8 cellular contexts compared by ENCODE assay signal in genomic region chr2:111054791-111055627, GRCh38.
DNase-seq lines count a peak whose midpoint lies in the region; ATAC-seq, FAIRE-seq and TF ChIP-seq lines count a peak whose summit lies in the region.

No MANE protein-coding gene starts in this region.

- no peak for FAIRE-seq in GM12891 (lab: Jason Lieb, UNC)

- no peak for TF ChIP-seq POLR2A in GM12891 (IDR thresholded peaks at IDR 0.05; ENCODE audit: low read depth, low read length)

- DNase-seq in GM12891 (ENCODE audit: insufficient read length, low spot score): no peak
- DNase-seq in left kidney (ENCODE audit: low read depth, low spot score): peak; percentile 79
- no peak for DNase-seq in G401 (ENCODE audit: low spot score)
- DNase-seq in foreskin melanocyte: no peak
- DNase-seq in T-helper 1 cell: no peak
- no peak for DNase-seq in NCI-H69 (lab: John Stamatoyannopoulos, UW)

- in situ Hi-C loops in G401 (cut with HindIII; ENCODE audit: low sequenced_read_pairs): no loop called here

- ATAC-seq in GM19463 (IDR thresholded peaks at IDR 0.05; ENCODE audit: unreplicated experiment) (peak; percentile 84), HG03520 (IDR thresholded peaks at IDR 0.05; ENCODE audit: unreplicated experiment) (peak; percentile 53)

TF ChIP-seq in GM12891, 5 proteins besides CTCF, POLR2A, EP300 and RAD21:
- no peak for TF ChIP-seq PAX5 (IDR thresholded peaks at IDR 0.05; ENCODE audit: insufficient read depth, low read length, severe bottlenecking)
- no peak for TF ChIP-seq TAF1 (IDR thresholded peaks at IDR 0.05; ENCODE audit: low read depth, low read length)
- 0 out of 2 replicates have a peak, but pooled peaks have one; percentile 5 for TF ChIP-seq POU2F2 (IDR thresholded peaks at IDR 0.05; ENCODE audit: low read depth, low read length)
- TF ChIP-seq SPI1 (IDR thresholded peaks at IDR 0.05; ENCODE audit: low read depth, low read length): no peak
